1 cellular context compared by ENCODE assay signal in the genomic region with DNA sequence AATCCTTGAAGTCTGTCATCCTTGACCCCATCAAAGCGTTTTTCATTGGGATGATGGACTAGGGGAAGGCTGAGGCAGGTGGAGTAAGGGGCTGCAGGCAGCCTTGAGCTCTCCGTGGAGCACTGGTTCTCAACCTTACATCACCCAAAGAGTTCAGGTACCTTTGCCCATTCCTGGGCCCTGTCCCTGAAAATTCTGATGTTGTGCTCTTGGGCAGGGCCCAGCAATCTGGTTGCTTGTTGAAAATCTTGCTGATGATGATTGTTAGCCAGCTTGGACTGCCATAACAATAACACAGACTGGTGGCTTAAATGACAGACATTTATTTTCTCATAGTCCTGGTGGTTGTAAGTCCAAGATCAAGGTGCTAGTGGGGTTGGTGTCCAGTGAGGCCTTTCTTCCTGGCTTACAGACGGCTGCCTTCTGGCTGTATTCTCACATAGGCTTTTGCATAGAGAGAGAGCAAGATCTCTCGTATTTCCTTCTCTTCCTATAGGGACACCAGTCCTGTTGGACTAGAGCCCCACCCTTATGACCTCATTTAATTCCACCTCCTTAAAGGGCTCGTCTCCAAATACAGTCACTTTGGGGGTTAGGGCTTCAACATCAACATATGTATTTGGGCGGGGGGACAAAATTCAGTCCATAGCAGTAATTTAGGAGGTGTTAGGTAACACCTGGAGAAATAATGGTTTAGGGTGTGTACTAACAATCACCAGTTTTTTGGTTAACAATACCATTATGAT.
A peak's percentile ranks its signal among the peaks of the same experiment; 100 is the strongest.
TF ChIP-seq lines count a peak whose summit lies in the region.

No MANE protein-coding gene starts in this region.

TF ChIP-seq in HEK293, 187 proteins besides CTCF, POLR2A, EP300 and RAD21 (continued from another document):
- no peak for TF ChIP-seq ZNF488 (tag by site-specific recombination; IDR thresholded peaks at IDR 0.05)
- no peak for TF ChIP-seq ZNF175 (tag by site-specific recombination; IDR thresholded peaks at IDR 0.05)
- TF ChIP-seq ZNF76 (tag by site-specific recombination; IDR thresholded peaks at IDR 0.05; ENCODE audit: borderline replicate concordance, low read depth), result no peak
- peak; percentile 56; the same call in 1 of the 2 replicates for TF ChIP-seq KLF17 (tag by site-specific recombination; IDR thresholded peaks at IDR 0.05)
